ENCODE assay signal across 22 cellular contexts in genomic region chr2:128346291-128346690, GRCh38.
"Had no signal": no experiment of that assay in that cellular context is flagged by ENCODE, and none has a peak within 500 bp of the region (broad histone marks: within the 10 kb centered on the region; RNA-seq: fewer than 3 reads in every experiment).

No MANE protein-coding gene starts in this region.

- H3K27me3 Mint-ChIP-seq: activated CD4-positive, alpha-beta T cell treated with anti-CD3 and anti-CD28 coated beads for 36 hours; activated T-cell treated with anti-CD3 and anti-CD28 coated beads, Interleukin-2, amount 50 U/mL, for 24 hours; stimulated activated memory B cell treated with anti-CD40 and anti-IgM and Interleukin-4, amounts not matched to agents 10 μg/mL and 1 μg/mL and 100 μg/mL, for 72 hours had no signal

- H3K9me3 Mint-ChIP-seq: immature natural killer cell had no signal

- H3K27ac ChIP-seq: brain microvascular endothelial cell, colonic mucosa, gastrocnemius medialis, right lobe of liver, thoracic aorta had no signal

- H3K27me3 ChIP-seq: brain microvascular endothelial cell, colonic mucosa, gastrocnemius medialis, heart left ventricle, pancreas, right lobe of liver, upper lobe of left lung had no signal

- H3K36me3 Mint-ChIP-seq: activated CD4-positive, alpha-beta memory T cell treated with anti-CD3 and anti-CD28 coated beads for 36 hours; immature natural killer cell had no signal

- H3K27ac Mint-ChIP-seq: activated CD4-positive, alpha-beta memory T cell treated with anti-CD3 and anti-CD28 coated beads for 36 hours; activated CD4-positive, alpha-beta T cell treated with anti-CD3 and anti-CD28 coated beads for 36 hours; activated T-cell treated with anti-CD3 and anti-CD28 coated beads, Interleukin-2, amount 50 U/mL, for 24 hours; activated T-helper 2 cell treated with anti-CD3 and anti-CD28 coated beads, Interferon-gamma antibody, Interleukin-2, Interleukin-4, amounts not matched to agents 10 μg/mL and 5 μg/mL and 100 μg/mL, durations not matched to agents 14 hours and 24 hours and 36 hours; immature natural killer cell; stimulated activated memory B cell treated with anti-CD40 and anti-IgM and Interleukin-4, amounts not matched to agents 10 μg/mL and 1 μg/mL and 100 μg/mL, for 72 hours; T-helper 2 cell treated with Interferon-gamma antibody and Interleukin-4, amounts not matched to agents 5 μg/mL and 100 μg/mL, for 36 hours had no signal

- H3K36me3 ChIP-seq: brain microvascular endothelial cell, colonic mucosa, gastrocnemius medialis, heart left ventricle, pancreas, right lobe of liver, thoracic aorta, upper lobe of left lung had no signal

- H3K4me1 Mint-ChIP-seq: activated CD4-positive, alpha-beta T cell treated with anti-CD3 and anti-CD28 coated beads for 36 hours; central memory CD8-positive, alpha-beta T cell; stimulated activated memory B cell treated with anti-CD40 and anti-IgM and Interleukin-4, amounts not matched to agents 10 μg/mL and 1 μg/mL and 100 μg/mL, for 72 hours had no signal

- H3K4me3 ChIP-seq: colonic mucosa, gastrocnemius medialis, heart left ventricle, pancreas, right lobe of liver, smooth muscle cell, thoracic aorta, upper lobe of left lung had no signal

- H3K9me3 ChIP-seq: colonic mucosa, gastrocnemius medialis, pancreas, right lobe of liver, SK-N-SH, thoracic aorta had no signal

- H3K4me1 ChIP-seq: colonic mucosa, right lobe of liver had no signal

- ATAC-seq: activated CD4-positive, alpha-beta T cell treated with anti-CD3 and anti-CD28 coated beads for 36 hours; gastrocnemius medialis; stimulated activated memory B cell treated with anti-CD40 and anti-IgM and Interleukin-4, amounts not matched to agents 10 μg/mL and 1 μg/mL and 100 μg/mL, for 72 hours had no signal

- DNase-seq: activated CD4-positive, alpha-beta memory T cell treated with anti-CD3 and anti-CD28 coated beads for 36 hours; activated CD4-positive, alpha-beta T cell treated with anti-CD3 and anti-CD28 coated beads for 36 hours; activated naive CD4-positive, alpha-beta T cell treated with Interleukin-2 at 50 U/mL for 16 hours; activated T-cell treated with anti-CD3 and anti-CD28 coated beads, Interleukin-2, amount 50 U/mL, for 24 hours; anterior cingulate cortex; brain microvascular endothelial cell; colonic mucosa; gastrocnemius medialis; heart left ventricle; immature natural killer cell; mesendoderm; SK-N-SH; stimulated activated CD4-positive, alpha-beta T cell treated with anti-CD3 and anti-CD28 coated beads, Interleukin-4, amount 100 ng/mL, for 24 hours had no signal

- H3K4me3 Mint-ChIP-seq: activated CD4-positive, alpha-beta memory T cell treated with anti-CD3 and anti-CD28 coated beads for 36 hours; activated CD4-positive, alpha-beta T cell treated with anti-CD3 and anti-CD28 coated beads for 36 hours; activated T-cell treated with anti-CD3 and anti-CD28 coated beads, Interleukin-2, amount 50 U/mL, for 24 hours; central memory CD8-positive, alpha-beta T cell; immature natural killer cell; stimulated activated memory B cell treated with anti-CD40 and anti-IgM and Interleukin-4, amounts not matched to agents 10 μg/mL and 1 μg/mL and 100 μg/mL, for 72 hours; T-helper 2 cell treated with Interferon-gamma antibody and Interleukin-4, amounts not matched to agents 5 μg/mL and 100 μg/mL, for 36 hours had no signal
